8 cellular contexts compared by ENCODE assay signal in genomic region chr7:1368682-1369571, GRCh38.
DNase-seq lines count a peak whose midpoint lies in the region; ATAC-seq and TF ChIP-seq lines count a peak whose summit lies in the region.

No MANE protein-coding gene starts in this region.

- no peak overlapping the region for H3K4me3 ChIP-seq in GM06990 (replicated peaks; ENCODE audit: low read depth, low read length)

- H3K4me1 Mint-ChIP-seq in activated CD4-positive, alpha-beta memory T cell treated with anti-CD3 and anti-CD28 coated beads, Interleukin-2, amount 10 ng/mL, durations not matched to agents 7 days and 5 days: no peaks in the 10 kb centered on the region
- peaks cover 7% of the 10 kb centered on the region for H3K4me1 Mint-ChIP-seq in mesothelial cell of epicardium

- no peaks in the 10 kb centered on the region for H3K9me3 Mint-ChIP-seq in activated CD4-positive, alpha-beta memory T cell treated with anti-CD3 and anti-CD28 coated beads, Interleukin-2, amount 10 ng/mL, durations not matched to agents 7 days and 5 days
- H3K9me3 Mint-ChIP-seq in mesothelial cell of epicardium: no peaks in the 10 kb centered on the region

- H3K27ac Mint-ChIP-seq in activated CD4-positive, alpha-beta memory T cell treated with anti-CD3 and anti-CD28 coated beads, Interleukin-2, amount 10 ng/mL, durations not matched to agents 7 days and 5 days: no peak overlapping the region
- no peak overlapping the region for H3K27ac Mint-ChIP-seq in mesothelial cell of epicardium

- H3K4me3 Mint-ChIP-seq in activated CD4-positive, alpha-beta memory T cell treated with anti-CD3 and anti-CD28 coated beads, Interleukin-2, amount 10 ng/mL, durations not matched to agents 7 days and 5 days: no peak overlapping the region
- H3K4me3 Mint-ChIP-seq in mesothelial cell of epicardium: no peak overlapping the region

- DNase-seq in GM06990 (ENCODE audit: extremely low read depth, insufficient read length) (peak; percentile 39), NCI-H1048 (lab: John Stamatoyannopoulos, UW) (peak; percentile 34), mesothelial cell of epicardium (ENCODE audit: low spot score in 2 of 2, unreplicated experiment in 2 of 2) (peak; percentile 58 to 70), mucosa of gallbladder (ENCODE audit: low spot score) (no peak)
- DNase-seq in activated CD4-positive, alpha-beta memory T cell treated with anti-CD3 and anti-CD28 coated beads, Interleukin-2, amount 10 ng/mL, durations not matched to agents 7 days and 5 days: peak; percentile 48

- TF ChIP-seq CTCF in GM06990 (IDR thresholded peaks at IDR 0.05; ENCODE audit: insufficient read depth, low read length, poor library complexity, severe bottlenecking) (no peak), mesothelial cell of epicardium (IDR thresholded peaks at IDR 0.05; ENCODE audit: unreplicated experiment) (peak; percentile 63)

- ATAC-seq in GM18907 (IDR thresholded peaks at IDR 0.05; ENCODE audit: unreplicated experiment) (no peak), HG02759 (IDR thresholded peaks at IDR 0.05; ENCODE audit: unreplicated experiment) (no peak), GM19395 (IDR thresholded peaks at IDR 0.05; ENCODE audit: unreplicated experiment) (no peak)

- no peaks in the 10 kb centered on the region for H3K36me3 ChIP-seq in GM06990 (ENCODE audit: control insufficient read depth, insufficient read depth, low read length)

- H3K27me3 ChIP-seq in GM06990 (replicated peaks; ENCODE audit: control insufficient read depth, insufficient read depth, low read length): no peaks in the 10 kb centered on the region; the same call in none of the 2 replicates

- CTCF ChIA-PET in activated CD4-positive, alpha-beta memory T cell treated with anti-CD3 and anti-CD28 coated beads, Interleukin-2, amount 10 ng/mL, durations not matched to agents 7 days and 5 days (lab: Charles Lee): no interaction called here

- peaks cover 19% of the 10 kb centered on the region for H3K27me3 Mint-ChIP-seq in activated CD4-positive, alpha-beta memory T cell treated with anti-CD3 and anti-CD28 coated beads, Interleukin-2, amount 10 ng/mL, durations not matched to agents 7 days and 5 days
- H3K27me3 Mint-ChIP-seq in mesothelial cell of epicardium (ENCODE audit: low read depth): peaks cover 85% of the 10 kb centered on the region

- POLR2A ChIA-PET in activated CD4-positive, alpha-beta memory T cell treated with anti-CD3 and anti-CD28 coated beads, Interleukin-2, amount 10 ng/mL, durations not matched to agents 7 days and 5 days (lab: Charles Lee): no interaction called here

- H3K36me3 Mint-ChIP-seq in activated CD4-positive, alpha-beta memory T cell treated with anti-CD3 and anti-CD28 coated beads, Interleukin-2, amount 10 ng/mL, durations not matched to agents 7 days and 5 days (ENCODE audit: low read depth): no peaks in the 10 kb centered on the region
- no peaks in the 10 kb centered on the region for H3K36me3 Mint-ChIP-seq in mesothelial cell of epicardium
